ENCODE assay signal across 1 cellular context in genomic region chr19:15669440-15669839, GRCh38.
A peak's percentile ranks its signal among the peaks of the same experiment; 100 is the strongest.
TF ChIP-seq lines count a peak whose summit lies in the region.

No MANE protein-coding gene starts in this region.

TF ChIP-seq in HepG2, 621 proteins besides CTCF, POLR2A, EP300 and RAD21:
- TF ChIP-seq MIER2 (CRISPR knock-in tag; IDR thresholded peaks at IDR 0.05) (peak; percentile 67; the same call in 1 of the 2 replicates), ZBTB42 (CRISPR knock-in tag; IDR thresholded peaks at IDR 0.05) (no peak), ZFP90 (CRISPR knock-in tag; IDR thresholded peaks at IDR 0.05; ENCODE audit: borderline replicate concordance) (no peak), GMEB2 (CRISPR knock-in tag; IDR thresholded peaks at IDR 0.05; ENCODE audit: low read depth) (no peak)
- TF ChIP-seq, protein P1, sequence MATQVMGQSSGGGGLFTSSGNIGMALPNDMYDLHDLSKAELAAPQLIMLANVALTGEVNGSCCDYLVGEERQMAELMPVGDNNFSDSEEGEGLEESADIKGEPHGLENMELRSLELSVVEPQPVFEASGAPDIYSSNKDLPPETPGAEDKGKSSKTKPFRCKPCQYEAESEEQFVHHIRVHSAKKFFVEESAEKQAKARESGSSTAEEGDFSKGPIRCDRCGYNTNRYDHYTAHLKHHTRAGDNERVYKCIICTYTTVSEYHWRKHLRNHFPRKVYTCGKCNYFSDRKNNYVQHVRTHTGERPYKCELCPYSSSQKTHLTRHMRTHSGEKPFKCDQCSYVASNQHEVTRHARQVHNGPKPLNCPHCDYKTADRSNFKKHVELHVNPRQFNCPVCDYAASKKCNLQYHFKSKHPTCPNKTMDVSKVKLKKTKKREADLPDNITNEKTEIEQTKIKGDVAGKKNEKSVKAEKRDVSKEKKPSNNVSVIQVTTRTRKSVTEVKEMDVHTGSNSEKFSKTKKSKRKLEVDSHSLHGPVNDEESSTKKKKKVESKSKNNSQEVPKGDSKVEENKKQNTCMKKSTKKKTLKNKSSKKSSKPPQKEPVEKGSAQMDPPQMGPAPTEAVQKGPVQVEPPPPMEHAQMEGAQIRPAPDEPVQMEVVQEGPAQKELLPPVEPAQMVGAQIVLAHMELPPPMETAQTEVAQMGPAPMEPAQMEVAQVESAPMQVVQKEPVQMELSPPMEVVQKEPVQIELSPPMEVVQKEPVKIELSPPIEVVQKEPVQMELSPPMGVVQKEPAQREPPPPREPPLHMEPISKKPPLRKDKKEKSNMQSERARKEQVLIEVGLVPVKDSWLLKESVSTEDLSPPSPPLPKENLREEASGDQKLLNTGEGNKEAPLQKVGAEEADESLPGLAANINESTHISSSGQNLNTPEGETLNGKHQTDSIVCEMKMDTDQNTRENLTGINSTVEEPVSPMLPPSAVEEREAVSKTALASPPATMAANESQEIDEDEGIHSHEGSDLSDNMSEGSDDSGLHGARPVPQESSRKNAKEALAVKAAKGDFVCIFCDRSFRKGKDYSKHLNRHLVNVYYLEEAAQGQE (IDR thresholded peaks at IDR 0.05; ENCODE audit: borderline replicate concordance in 1 of 2, low read depth in 1 of 2, low read length in 2 of 2), result peak; percentile 40 to 85
